Comparison of ENCODE assay signal across 8 cellular contexts in the genomic region with DNA sequence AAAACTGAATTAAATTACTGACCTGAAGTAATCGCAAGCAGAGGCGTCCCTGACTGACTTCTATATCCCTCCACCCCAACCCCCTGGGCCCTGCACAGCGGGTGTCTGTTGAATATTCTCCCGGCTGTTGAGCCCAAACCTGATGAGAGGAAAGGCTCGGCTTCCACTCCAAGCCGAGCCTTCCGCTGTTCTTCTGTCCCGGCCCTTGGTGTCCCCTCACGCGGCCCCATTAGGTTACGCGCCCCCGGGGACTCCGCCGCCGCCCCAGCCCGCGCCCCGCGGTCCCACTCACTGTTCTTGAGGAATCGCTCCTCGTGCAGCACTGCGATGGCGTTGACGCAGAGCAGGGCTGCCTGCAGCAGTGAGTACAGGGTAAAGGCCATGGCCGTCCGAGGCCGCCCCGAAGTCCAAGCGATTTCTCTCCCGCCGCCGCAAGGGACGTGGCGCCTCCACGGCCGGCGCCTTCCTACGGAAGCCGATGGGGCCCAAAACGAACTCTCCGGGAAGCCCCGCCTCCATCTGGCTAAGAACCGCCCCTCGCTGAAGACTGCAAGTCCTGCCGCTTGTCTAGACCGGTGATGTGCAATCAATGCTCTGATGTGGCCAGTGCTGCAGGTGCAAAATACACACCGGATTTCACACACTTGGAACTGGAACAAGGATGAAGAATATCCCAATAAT. TPM values are rescaled to one million over a fixed set of nuclear protein-coding genes. Genes with fewer than 3 reads are reported as not detected.
A peak's percentile ranks its signal among the peaks of the same experiment; 100 is the strongest.
DNase-seq lines count a peak whose midpoint lies in the region; ATAC-seq and TF ChIP-seq lines count a peak whose summit lies in the region.

Gene IER3IP1 (minus strand): TSS at position 470 of the 681 bp plus-strand sequence. CDS start 87 bp downstream, at position 383.

- CTCF ChIA-PET in activated CD8-positive, alpha-beta T cell treated with anti-CD3 and anti-CD28 coated beads for 36 hours (lab: Charles Lee): interaction anchor here (1.7 kb wide), 1 partner anchor 29 kb away, joined by 4 read pairs; no protein-coding TSS in a partner anchor

- H3K27ac Mint-ChIP-seq in CD4-positive, CD25-positive, alpha-beta regulatory T cell: peak within 1 kb of the TSS in 2 of 3 donors; percentile 50 to 77
- H3K27ac Mint-ChIP-seq in activated CD8-positive, alpha-beta T cell treated with anti-CD3 and anti-CD28 coated beads for 36 hours: no peak within 1 kb of the TSS
- no peak within 1 kb of the TSS for H3K27ac Mint-ChIP-seq in memory B cell

- H3K4me1 ChIP-seq in CD4-positive, CD25-positive, alpha-beta regulatory T cell (ENCODE audit: control insufficient read depth, insufficient read depth, low read length, poor library complexity, severe bottlenecking): peaks cover 17% of the 10 kb centered on the region

- ATAC-seq in CD4-positive, CD25-positive, alpha-beta regulatory T cell (ENCODE audit: low read depth in 2 of 2): peak; percentile 91 to 94
- peak; percentile 88 for ATAC-seq in GM19397 (IDR thresholded peaks at IDR 0.05; ENCODE audit: unreplicated experiment)
- ATAC-seq in HG03571 (IDR thresholded peaks at IDR 0.05; ENCODE audit: unreplicated experiment): peak; percentile 71
- peak; percentile 94 for ATAC-seq in activated CD8-positive, alpha-beta T cell treated with anti-CD3 and anti-CD28 coated beads for 36 hours
- ATAC-seq in memory B cell (ENCODE audit: low read depth): peak; percentile 91

- peak; percentile 74 to 93 (median 86) for DNase-seq in CD4-positive, CD25-positive, alpha-beta regulatory T cell
- DNase-seq in NCI-H82 (lab: John Stamatoyannopoulos, UW) (peak; percentile 90), memory B cell (ENCODE audit: low spot score in 2 of 2) (peak; percentile 85 to 87)
- peak; percentile 92 for DNase-seq in activated CD8-positive, alpha-beta T cell treated with anti-CD3 and anti-CD28 coated beads for 36 hours
- peak; percentile 75 for DNase-seq in effector CD8-positive, alpha-beta T cell (lab: John Stamatoyannopoulos, UW)
- DNase-seq in stimulated activated CD8-positive, alpha-beta memory T cell treated with anti-CD3 and anti-CD28 coated beads, Interleukin-12 subunit alpha, Interleukin-12 subunit beta, amount 100 ng/mL, for 1 hour (ENCODE audit: low read depth): peak; percentile 75

- H3K36me3 Mint-ChIP-seq in CD4-positive, CD25-positive, alpha-beta regulatory T cell: no peaks in the 10 kb centered on the region
- no peaks in the 10 kb centered on the region for H3K36me3 Mint-ChIP-seq in activated CD8-positive, alpha-beta T cell treated with anti-CD3 and anti-CD28 coated beads for 36 hours (ENCODE audit: low read depth)
- H3K36me3 Mint-ChIP-seq in memory B cell: no peaks in the 10 kb centered on the region

- H3K4me3 ChIP-seq in CD4-positive, CD25-positive, alpha-beta regulatory T cell (ENCODE audit: low read depth, low read length): peak within 1 kb of the TSS; percentile 86

- POLR2A ChIA-PET in activated CD8-positive, alpha-beta T cell treated with anti-CD3 and anti-CD28 coated beads for 36 hours (lab: Charles Lee): interaction anchor here (1.4 kb wide), 1 partner anchor 56 kb away, joined by 3 read pairs; no protein-coding TSS in a partner anchor

- no peaks in the 10 kb centered on the region for H3K9me3 ChIP-seq in CD4-positive, CD25-positive, alpha-beta regulatory T cell (ENCODE audit: control insufficient read depth in 2 of 2, low read length in 2 of 2)

- peak within 1 kb of the TSS; percentile 55 to 84 (median 70) for H3K4me3 Mint-ChIP-seq in CD4-positive, CD25-positive, alpha-beta regulatory T cell
- H3K4me3 Mint-ChIP-seq in activated CD8-positive, alpha-beta T cell treated with anti-CD3 and anti-CD28 coated beads for 36 hours: peak within 1 kb of the TSS; percentile 8
- H3K4me3 Mint-ChIP-seq in memory B cell: peak within 1 kb of the TSS; percentile 59

- no peak for TF ChIP-seq CTCF in activated CD8-positive, alpha-beta T cell treated with anti-CD3 and anti-CD28 coated beads for 36 hours (IDR thresholded peaks at IDR 0.05)

- peaks cover 1% of the 10 kb centered on the region for H3K27me3 ChIP-seq in CD4-positive, CD25-positive, alpha-beta regulatory T cell (ENCODE audit: control insufficient read depth, insufficient read depth, low read length)

- H3K36me3 ChIP-seq in CD4-positive, CD25-positive, alpha-beta regulatory T cell (ENCODE audit: control insufficient read depth, insufficient read depth, low read length): no peaks in the 10 kb centered on the region

- peaks cover 29% of the 10 kb centered on the region for H3K27me3 Mint-ChIP-seq in CD4-positive, CD25-positive, alpha-beta regulatory T cell
- no peaks in the 10 kb centered on the region for H3K27me3 Mint-ChIP-seq in activated CD8-positive, alpha-beta T cell treated with anti-CD3 and anti-CD28 coated beads for 36 hours
- no peaks in the 10 kb centered on the region for H3K27me3 Mint-ChIP-seq in memory B cell

- intact Hi-C loops in activated CD8-positive, alpha-beta T cell treated with anti-CD3 and anti-CD28 coated beads for 36 hours (cut with micrococcal nuclease): loop anchor here (10.0 kb wide), 1 partner anchor 51 kb away; no protein-coding TSS in a partner anchor

- H3K9me3 Mint-ChIP-seq in CD4-positive, CD25-positive, alpha-beta regulatory T cell: no peaks in the 10 kb centered on the region
- H3K9me3 Mint-ChIP-seq in activated CD8-positive, alpha-beta T cell treated with anti-CD3 and anti-CD28 coated beads for 36 hours: no peaks in the 10 kb centered on the region
- no peaks in the 10 kb centered on the region for H3K9me3 Mint-ChIP-seq in memory B cell

- H3K27ac ChIP-seq in CD4-positive, CD25-positive, alpha-beta regulatory T cell (ENCODE audit: insufficient read depth, low read length, poor library complexity, severe bottlenecking): peak within 1 kb of the TSS; percentile 15

- H3K4me1 Mint-ChIP-seq in CD4-positive, CD25-positive, alpha-beta regulatory T cell: peaks cover 0 to 7% (median 1%) of the 10 kb centered on the region in 4 donors
- H3K4me1 Mint-ChIP-seq in activated CD8-positive, alpha-beta T cell treated with anti-CD3 and anti-CD28 coated beads for 36 hours (ENCODE audit: low read depth): peaks cover 6% of the 10 kb centered on the region
- peaks cover 4% of the 10 kb centered on the region for H3K4me1 Mint-ChIP-seq in memory B cell

RNA-seq across cellular contexts. Expression of gene IER3IP1, which starts in this region (rescaled TPM):
- total RNA-seq in CD4-positive, CD25-positive, alpha-beta regulatory T cell: 5.3 TPM
- polyA plus RNA-seq in CD4-positive, CD25-positive, alpha-beta regulatory T cell: 10 to 100 TPM; 16.6 to 18.9 (median 17.7) TPM
- total RNA-seq in activated CD8-positive, alpha-beta T cell treated with anti-CD3 and anti-CD28 coated beads for 36 hours: 10 to 100 TPM; 11.1 to 12.7 TPM

Comparison
In these comparisons a context has a peak if more than half of its experiments do, and no peak if none do; other contexts are left out.
1. Peak in every context shown above with its lines: DNase-seq, ATAC-seq, H3K4me3 ChIP-seq and H3K27ac ChIP-seq.
2. H3K27ac Mint-ChIP-seq: peak in CD4-positive, CD25-positive, alpha-beta regulatory T cell (2 of 3); none in activated CD8-positive, alpha-beta T cell treated with anti-CD3 and anti-CD28 coated beads for 36 hours (single experiment) and memory B cell (single experiment).
3. H3K4me3 Mint-ChIP-seq: peak in every context shown above with its lines; median percentile 70 in CD4-positive, CD25-positive, alpha-beta regulatory T cell; 59 in memory B cell; 8 in activated CD8-positive, alpha-beta T cell treated with anti-CD3 and anti-CD28 coated beads for 36 hours.